In genomic region chr5:175610898-175611297, GRCh38 we compare ENCODE assay signal across 23 cellular contexts. TPM values are rescaled to one million over a fixed set of nuclear protein-coding genes. Genes with fewer than 3 reads are reported as not detected.
A peak's percentile ranks its signal among the peaks of the same experiment; 100 is the strongest.
DNase-seq lines count a peak whose midpoint lies in the region; ATAC-seq, FAIRE-seq and TF ChIP-seq lines count a peak whose summit lies in the region.
"Had no signal": no experiment of that assay in that cellular context is flagged by ENCODE, and none has a peak within 500 bp of the region (broad histone marks: within the 10 kb centered on the region; RNA-seq: fewer than 3 reads in every experiment).

No MANE protein-coding gene starts in this region.

- H3K9ac ChIP-seq in endodermal cell (ENCODE audit: extremely low read depth, low read length, poor library complexity, severe bottlenecking) = no peak overlapping the region
- H3K9ac ChIP-seq: BLaER1, GM23248 had no signal

- TF ChIP-seq CTCF in endodermal cell (conservative IDR thresholded peaks at IDR 0.05) = no peak

- no peak overlapping the region for H3K4me3 Mint-ChIP-seq in activated naive CD8-positive, alpha-beta T cell treated with anti-CD3 and anti-CD28 coated beads, Interleukin-2, amount 50 U/mL, for 24 hours
- no peak overlapping the region for H3K4me3 Mint-ChIP-seq in activated naive CD8-positive, alpha-beta T cell treated with anti-CD3 and anti-CD28 coated beads for 36 hours
- no peak overlapping the region for H3K4me3 Mint-ChIP-seq in endodermal cell
- H3K4me3 Mint-ChIP-seq: B cell; CD4-positive, CD25-positive, alpha-beta regulatory T cell; CD8-positive, alpha-beta T cell had no signal

- no peak for TF ChIP-seq POLR2A in H54 (IDR thresholded peaks at IDR 0.05; ENCODE audit: low read depth, low read length)

- no peaks in the 10 kb centered on the region for H3K27me3 ChIP-seq in endodermal cell (ENCODE audit: control insufficient read depth, insufficient read depth, low read length, poor library complexity, severe bottlenecking)
- H3K27me3 ChIP-seq: BLaER1 had no signal

- no peaks in the 10 kb centered on the region for H3K4me1 ChIP-seq in endodermal cell (ENCODE audit: control insufficient read depth, insufficient read depth, low read length)
- H3K4me1 ChIP-seq: Caco-2, HAP-1 had no signal

- no peaks in the 10 kb centered on the region for H3K36me3 Mint-ChIP-seq in activated naive CD8-positive, alpha-beta T cell treated with anti-CD3 and anti-CD28 coated beads, Interleukin-2, amount 50 U/mL, for 24 hours (ENCODE audit: low read depth)
- no peaks in the 10 kb centered on the region for H3K36me3 Mint-ChIP-seq in activated naive CD8-positive, alpha-beta T cell treated with anti-CD3 and anti-CD28 coated beads for 36 hours
- peaks cover 2% of the 10 kb centered on the region for H3K36me3 Mint-ChIP-seq in endodermal cell (ENCODE audit: low read depth)
- H3K36me3 Mint-ChIP-seq: CD4-positive, CD25-positive, alpha-beta regulatory T cell; CD8-positive, alpha-beta T cell had no signal

- peaks cover 6% of the 10 kb centered on the region for H3K9me3 ChIP-seq in endodermal cell (ENCODE audit: control insufficient read depth, low read length)
- H3K9me3 ChIP-seq: Caco-2, HAP-1 had no signal

- POLR2A ChIA-PET in HEK293T (lab: Yijun Ruan, JAX) = no interaction called here

- no peak overlapping the region for H3K4me3 ChIP-seq in endodermal cell (ENCODE audit: low read length)
- H3K4me3 ChIP-seq: BLaER1, GM23248, HAP-1 had no signal

- 44 to 75% methylated on average over 1 to 3 of the region's 3 CpGs for WGBS in endodermal cell (ENCODE audit: insufficient coverage in 1 of 2, insufficient read length in 1 of 2), 2 experiments

- peaks cover 6% of the 10 kb centered on the region for H3K9me3 Mint-ChIP-seq in activated naive CD8-positive, alpha-beta T cell treated with anti-CD3 and anti-CD28 coated beads, Interleukin-2, amount 50 U/mL, for 24 hours
- peaks cover 2% of the 10 kb centered on the region for H3K9me3 Mint-ChIP-seq in activated naive CD8-positive, alpha-beta T cell treated with anti-CD3 and anti-CD28 coated beads for 36 hours
- H3K9me3 Mint-ChIP-seq in endodermal cell = peaks cover 11% of the 10 kb centered on the region
- H3K9me3 Mint-ChIP-seq: CD8-positive, alpha-beta T cell had no signal

- H3K27ac Mint-ChIP-seq in activated naive CD8-positive, alpha-beta T cell treated with anti-CD3 and anti-CD28 coated beads, Interleukin-2, amount 50 U/mL, for 24 hours = no peak overlapping the region
- H3K27ac Mint-ChIP-seq in activated naive CD8-positive, alpha-beta T cell treated with anti-CD3 and anti-CD28 coated beads for 36 hours = no peak overlapping the region
- H3K27ac Mint-ChIP-seq in endodermal cell = no peak overlapping the region
- H3K27ac Mint-ChIP-seq: B cell; CD4-positive, CD25-positive, alpha-beta regulatory T cell; CD8-positive, alpha-beta T cell had no signal

- CTCF ChIA-PET in HEK293T (lab: Yijun Ruan, JAX) = no interaction called here

- H3K27ac ChIP-seq in cingulate gyrus (ENCODE audit: low read depth, low read length) = peak overlapping the region; percentile 10
- no peak overlapping the region for H3K27ac ChIP-seq in endodermal cell (ENCODE audit: low read depth, low read length)
- peak overlapping the region; percentile 61 for H3K27ac ChIP-seq in temporal lobe (ENCODE audit: low read depth, low read length)
- H3K27ac ChIP-seq: 22Rv1, BLaER1, C4-2B, GM23248 had no signal

- FAIRE-seq in H54 (lab: Jason Lieb, UNC) = no peak
- FAIRE-seq: A204.1, G401.6, GM12892 had no signal

- peak; percentile 30 for ATAC-seq in activated naive CD8-positive, alpha-beta T cell treated with anti-CD3 and anti-CD28 coated beads, Interleukin-2, amount 50 U/mL, for 24 hours
- ATAC-seq: CD8-positive, alpha-beta T cell had no signal

- H3K36me3 ChIP-seq in endodermal cell (ENCODE audit: control insufficient read depth, insufficient read depth, low read length) = no peaks in the 10 kb centered on the region
- H3K36me3 ChIP-seq: BLaER1, HAP-1 had no signal

- H3K4me1 Mint-ChIP-seq in activated naive CD8-positive, alpha-beta T cell treated with anti-CD3 and anti-CD28 coated beads, Interleukin-2, amount 50 U/mL, for 24 hours = peaks cover 25% of the 10 kb centered on the region
- peaks cover 8% of the 10 kb centered on the region for H3K4me1 Mint-ChIP-seq in activated naive CD8-positive, alpha-beta T cell treated with anti-CD3 and anti-CD28 coated beads for 36 hours
- H3K4me1 Mint-ChIP-seq in endodermal cell = peaks cover 4% of the 10 kb centered on the region
- H3K4me1 Mint-ChIP-seq: B cell had no signal

- DNase-seq in activated naive CD8-positive, alpha-beta T cell treated with anti-CD3 and anti-CD28 coated beads, Interleukin-2, amount 50 U/mL, for 24 hours = no peak
- DNase-seq in activated naive CD8-positive, alpha-beta T cell treated with anti-CD3 and anti-CD28 coated beads for 36 hours = no peak
- DNase-seq in endodermal cell (peak; percentile 6), H54 (ENCODE audit: insufficient read length, low spot score) (no peak), HEK293T (ENCODE audit: extremely low spot score) (no peak), cortex of kidney (lab: John Stamatoyannopoulos, UW) (no peak)
- DNase-seq: Caco-2; CD4-positive, CD25-positive, alpha-beta regulatory T cell; CD8-positive, alpha-beta T cell; DMS153; DND-41; GM23248 had no signal

- H3K27me3 Mint-ChIP-seq in activated naive CD8-positive, alpha-beta T cell treated with anti-CD3 and anti-CD28 coated beads, Interleukin-2, amount 50 U/mL, for 24 hours = peaks cover 7% of the 10 kb centered on the region
- H3K27me3 Mint-ChIP-seq in activated naive CD8-positive, alpha-beta T cell treated with anti-CD3 and anti-CD28 coated beads for 36 hours = peaks cover 3% of the 10 kb centered on the region
- no peaks in the 10 kb centered on the region for H3K27me3 Mint-ChIP-seq in endodermal cell (ENCODE audit: insufficient read depth)

TF ChIP-seq in HEK293T, 16 proteins besides CTCF, POLR2A, EP300 and RAD21:
- TF ChIP-seq NFRKB (IDR thresholded peaks at IDR 0.05) = no peak
- TF ChIP-seq CTBP1 (IDR thresholded peaks at IDR 0.05; ENCODE audit: borderline replicate concordance) = no peak
- no peak for TF ChIP-seq HDGF (IDR thresholded peaks at IDR 0.05; ENCODE audit: borderline replicate concordance)
- no peak for TF ChIP-seq ARNT (IDR thresholded peaks at IDR 0.05)
- no peak for TF ChIP-seq FOXA1 (IDR thresholded peaks at IDR 0.05)
- TF ChIP-seq L3MBTL2 (conservative IDR thresholded peaks at IDR 0.05) = no peak
- no peak for TF ChIP-seq ZNF384 (IDR thresholded peaks at IDR 0.05)

RNA-seq across cellular contexts. Expression of gene HRH2, which starts 47.0 kb away (rescaled TPM):
- 10 to 100 TPM; 40.2 to 41.2 TPM for total RNA-seq in activated naive CD8-positive, alpha-beta T cell treated with anti-CD3 and anti-CD28 coated beads for 36 hours
- total RNA-seq in endodermal cell (1 to 10 TPM; 2.1 to 3.3 TPM), temporal lobe (3.0 TPM)
- 1.3 TPM for polyA plus RNA-seq in endodermal cell (2013, experiment 1 of 2)
- 1.1 TPM for polyA plus RNA-seq in endodermal cell (2013, experiment 2 of 2)
- total RNA-seq: B cell, Caco-2, GM23248 had no signal
- polyA plus RNA-seq: AG04450, GM23248 had no signal

Comparison
In these comparisons a context has a peak if more than half of its experiments do, and no peak if none do; other contexts are left out.
1. RNA of gene HRH2, which starts 47.0 kb away (total RNA-seq): 40.2 to 41.2 TPM in activated naive CD8-positive, alpha-beta T cell treated with anti-CD3 and anti-CD28 coated beads for 36 hours; 2.1 to 3.3 TPM in endodermal cell and 3.0 TPM in temporal lobe (single experiment); every median in the first group is over 4 times any median in the second.